Comparison of ENCODE assay signal across 6 cellular contexts in the genomic region with DNA sequence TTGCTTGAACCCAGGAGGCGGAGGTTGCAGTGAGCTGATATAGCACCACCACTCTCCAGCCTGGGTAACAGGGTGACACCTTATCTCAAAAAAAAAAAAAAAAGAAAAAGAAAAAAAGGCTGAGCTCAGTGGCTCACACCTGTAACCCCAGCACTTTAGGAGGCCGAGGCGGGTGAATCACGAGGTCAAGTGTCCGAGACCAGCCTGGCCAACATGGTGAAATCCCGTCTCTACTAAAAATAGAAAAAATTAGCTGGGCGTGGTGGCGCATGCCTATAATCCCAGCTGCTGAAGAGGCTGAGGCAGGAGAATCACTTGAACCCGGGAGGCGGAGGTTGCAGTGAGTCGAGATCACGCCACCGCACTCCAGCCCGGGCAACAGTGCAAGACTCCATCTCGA. TPM values are rescaled to one million over a fixed set of nuclear protein-coding genes. Genes with fewer than 3 reads are reported as not detected.
"Had no signal": no experiment of that assay in that cellular context is flagged by ENCODE, and none has a peak within 500 bp of the region (broad histone marks: within the 10 kb centered on the region; RNA-seq: fewer than 3 reads in every experiment).

No MANE protein-coding gene starts in this region.

RNA-seq across cellular contexts. Expression of a gene that starts 11.6 kb away (rescaled TPM):
- total RNA-seq: H1 had no signal

RNA-seq across cellular contexts. Expression of a gene that starts 37.6 kb away (rescaled TPM):
- total RNA-seq: HFFc6 had no signal
- polyA plus RNA-seq: IgD-negative memory B cell had no signal

RNA-seq across cellular contexts. Expression of a gene that starts 44.6 kb away (rescaled TPM):
- total RNA-seq: HepG2, HFFc6, HT1080 had no signal
- polyA plus RNA-seq: GM23338, IgD-negative memory B cell had no signal
